ENCODE assay signal across 1 cellular context in genomic region chr22:20889025-20889704, GRCh38.
TF ChIP-seq lines count a peak whose summit lies in the region.

No MANE protein-coding gene starts in this region.

TF ChIP-seq in K562, 482 proteins besides CTCF, POLR2A, EP300 and RAD21 (continued from another document and continues in another):
- TF ChIP-seq RNF219 (CRISPR knock-in tag; IDR thresholded peaks at IDR 0.05) (peak; percentile 65; the same call in 1 of the 2 replicates), POLR2B (IDR thresholded peaks at IDR 0.05; ENCODE audit: low read depth, partially characterized antibody) (peak; percentile 8), ARID3B (CRISPR knock-in tag; IDR thresholded peaks at IDR 0.05; ENCODE audit: borderline replicate concordance) (no peak), SMAD1 (IDR thresholded peaks at IDR 0.05; ENCODE audit: low read depth, low read length, partially characterized antibody) (no peak), C11orf30 (IDR thresholded peaks at IDR 0.05; ENCODE audit: low read depth) (no peak), NR2C1 (IDR thresholded peaks at IDR 0.05) (no peak), NR2C1 (tag; IDR thresholded peaks at IDR 0.05) (peak; percentile 66), MYC (IDR thresholded peaks at IDR 0.05; ENCODE audit: low read depth, low read length) (no peak), MYC (CRISPR knock-in tag; IDR thresholded peaks at IDR 0.05; ENCODE audit: borderline replicate concordance, low read depth) (peak; percentile 48; the same call in 1 of the 2 replicates), PHB (CRISPR knock-in tag; IDR thresholded peaks at IDR 0.05) (no peak), ARID3A (IDR thresholded peaks at IDR 0.05; ENCODE audit: borderline replicate concordance, low read depth, low read length) (0 out of 2 replicates have a peak, but pooled peaks have one; percentile 21), ETV5 (CRISPR knock-in tag; IDR thresholded peaks at IDR 0.05; ENCODE audit: low read depth) (no peak), UBTF (IDR thresholded peaks at IDR 0.05; ENCODE audit: borderline replicate concordance in 1 of 2, low read depth in 2 of 2, low read length in 2 of 2) (no peak), MAFK (IDR thresholded peaks at IDR 0.05; ENCODE audit: low read length) (peak; percentile 77), ELF2 (CRISPR knock-in tag; IDR thresholded peaks at IDR 0.05) (peak; percentile 58; the same call in 1 of the 2 replicates), ZNF277 (CRISPR knock-in tag; IDR thresholded peaks at IDR 0.05; ENCODE audit: borderline replicate concordance) (no peak), AFF4 (CRISPR knock-in tag; IDR thresholded peaks at IDR 0.05) (no peak), ZMIZ1 (IDR thresholded peaks at IDR 0.05; ENCODE audit: low read depth in 2 of 2, low read length in 2 of 2) (0 out of 4 replicates have a peak, but pooled peaks of 1 of the 2 experiments have one; percentile 31), ZNF224 (CRISPR knock-in tag; IDR thresholded peaks at IDR 0.05) (no peak), TFAP4 (CRISPR knock-in tag; IDR thresholded peaks at IDR 0.05; ENCODE audit: borderline replicate concordance) (no peak)
